Comparison of ENCODE assay signal across 2 cellular contexts in the genomic region with DNA sequence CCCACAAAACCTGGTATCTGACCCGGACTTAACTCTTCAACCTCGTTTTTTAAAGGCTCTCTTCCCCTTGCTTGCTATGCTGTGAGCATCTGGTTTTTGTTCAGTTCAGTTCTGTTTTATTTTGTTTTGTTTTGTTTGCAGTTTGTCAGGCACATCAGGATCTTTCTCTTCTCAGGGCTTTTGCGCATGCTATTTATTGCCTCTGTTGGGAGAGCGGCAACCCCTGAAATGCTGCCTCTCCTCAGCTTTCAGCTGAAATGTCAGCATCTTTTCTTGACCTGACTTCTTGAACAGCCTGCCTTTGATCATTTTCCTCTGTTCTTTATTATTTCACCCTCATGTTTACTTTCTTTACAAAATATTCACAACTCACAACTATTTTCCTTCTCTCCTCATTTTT.
TF ChIP-seq lines count a peak whose summit lies in the region.

No MANE protein-coding gene starts in this region.

TF ChIP-seq in H1, 55 proteins besides CTCF, POLR2A, EP300 and RAD21:
- TF ChIP-seq KDM1A (IDR thresholded peaks at IDR 0.05; ENCODE audit: borderline replicate concordance, low read length) (no peak), HDAC2 (IDR thresholded peaks at IDR 0.05; ENCODE audit: borderline replicate concordance in 1 of 2, low read depth in 2 of 2, low read length in 2 of 2) (no peak), RBBP5 (IDR thresholded peaks at IDR 0.05; ENCODE audit: borderline replicate concordance, low read depth, low read length) (no peak)
- TF ChIP-seq, protein P1, sequence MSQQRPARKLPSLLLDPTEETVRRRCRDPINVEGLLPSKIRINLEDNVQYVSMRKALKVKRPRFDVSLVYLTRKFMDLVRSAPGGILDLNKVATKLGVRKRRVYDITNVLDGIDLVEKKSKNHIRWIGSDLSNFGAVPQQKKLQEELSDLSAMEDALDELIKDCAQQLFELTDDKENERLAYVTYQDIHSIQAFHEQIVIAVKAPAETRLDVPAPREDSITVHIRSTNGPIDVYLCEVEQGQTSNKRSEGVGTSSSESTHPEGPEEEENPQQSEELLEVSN (IDR thresholded peaks at IDR 0.05) = no peak
- TF ChIP-seq, protein P2, sequence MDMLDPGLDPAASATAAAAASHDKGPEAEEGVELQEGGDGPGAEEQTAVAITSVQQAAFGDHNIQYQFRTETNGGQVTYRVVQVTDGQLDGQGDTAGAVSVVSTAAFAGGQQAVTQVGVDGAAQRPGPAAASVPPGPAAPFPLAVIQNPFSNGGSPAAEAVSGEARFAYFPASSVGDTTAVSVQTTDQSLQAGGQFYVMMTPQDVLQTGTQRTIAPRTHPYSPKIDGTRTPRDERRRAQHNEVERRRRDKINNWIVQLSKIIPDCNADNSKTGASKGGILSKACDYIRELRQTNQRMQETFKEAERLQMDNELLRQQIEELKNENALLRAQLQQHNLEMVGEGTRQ (IDR thresholded peaks at IDR 0.05; ENCODE audit: low read length) = no peak

TF ChIP-seq in GM12891, 5 proteins besides CTCF, POLR2A, EP300 and RAD21:
- no peak for TF ChIP-seq SPI1 (IDR thresholded peaks at IDR 0.05; ENCODE audit: low read depth, low read length)
- no peak for TF ChIP-seq TAF1 (IDR thresholded peaks at IDR 0.05; ENCODE audit: low read depth, low read length)
- no peak for TF ChIP-seq PAX5 (IDR thresholded peaks at IDR 0.05; ENCODE audit: insufficient read depth, low read length, severe bottlenecking)
- no peak for TF ChIP-seq POLR2AphosphoS5 (IDR thresholded peaks at IDR 0.05; ENCODE audit: low read depth, low read length)
- no peak for TF ChIP-seq POU2F2 (IDR thresholded peaks at IDR 0.05; ENCODE audit: low read depth, low read length)
